16 cellular contexts compared by ENCODE assay signal in genomic region chr2:225337183-225337582, GRCh38.
DNase-seq lines count a peak whose midpoint lies in the region; ATAC-seq, FAIRE-seq and TF ChIP-seq lines count a peak whose summit lies in the region.
"Had no signal": no experiment of that assay in that cellular context is flagged by ENCODE, and none has a peak within 500 bp of the region (broad histone marks: within the 10 kb centered on the region; RNA-seq: fewer than 3 reads in every experiment).

No MANE protein-coding gene starts in this region.

- no peak overlapping the region for H2AK5ac ChIP-seq in trophoblast cell (ENCODE audit: low read length)

- intact Hi-C loops in PC-3 (cut with micrococcal nuclease): no loop called here

- no peak overlapping the region for H3K18ac ChIP-seq in trophoblast cell (ENCODE audit: low read length)

- peaks cover 1 to 21% (median 5%) of the 10 kb centered on the region in 5 donors for H3K27me3 Mint-ChIP-seq in naive thymus-derived CD8-positive, alpha-beta T cell

- DNase-seq in EL: peak; percentile 94
- peak; percentile 44 for DNase-seq in PC-3
- peak; percentile 68 for DNase-seq in fibroblast of peridontal ligament (ENCODE audit: extremely low read depth)
- no peak for DNase-seq in trophoblast cell
- no peak for DNase-seq in frontal cortex (ENCODE audit: low spot score in 2 of 2)
- DNase-seq in naive thymus-derived CD8-positive, alpha-beta T cell: no peak
- no peak for DNase-seq in NCI-H774 (lab: John Stamatoyannopoulos, UW)
- no peak for DNase-seq in NCI-H128 (lab: John Stamatoyannopoulos, UW; ENCODE audit: unreplicated experiment)
- DNase-seq: activated CD4-positive, alpha-beta T cell treated with anti-CD3 and anti-CD28 coated beads for 1 hour; activated T-cell treated with anti-CD3 and anti-CD28 coated beads, Interleukin-2, amount 50 U/mL, for 72 hours; left cardiac atrium; ovary; stimulated activated CD4-positive, alpha-beta T cell treated with anti-CD3 and anti-CD28 coated beads, Interleukin-4, amount 100 ng/mL, for 24 hours had no signal

- H3K36me3 ChIP-seq in PC-3 (ENCODE audit: low read depth, low read length) (no peaks in the 10 kb centered on the region), trophoblast cell (ENCODE audit: control insufficient read depth in 1 of 2, insufficient read depth in 2 of 2, low read length in 2 of 2) (no peaks in the 10 kb centered on the region)
- H3K36me3 ChIP-seq: cardiac muscle cell, ovary had no signal

- H3K4ac ChIP-seq in trophoblast cell (ENCODE audit: low read depth, low read length): no peak overlapping the region

- H3K9me3 Mint-ChIP-seq in naive thymus-derived CD8-positive, alpha-beta T cell: no peaks in the 10 kb centered on the region
- H3K9me3 Mint-ChIP-seq: activated T-cell treated with anti-CD3 and anti-CD28 coated beads, Interleukin-2, amount 50 U/mL, for 72 hours; stimulated activated naive CD8-positive, alpha-beta T cell treated with anti-CD3 and anti-CD28 coated beads, Interleukin-15, Interleukin-2, amounts not matched to agents 100 ng/mL and 50 ng/mL, for 24 hours had no signal

- no TSS peak for BruUV-seq in PC-3 (replicated peaks; lab: Mats Ljungman, UMichigan)

- no peak overlapping the region for H3K14ac ChIP-seq in trophoblast cell (ENCODE audit: low read length)

- no peak overlapping the region for H2BK12ac ChIP-seq in trophoblast cell (ENCODE audit: low read length)

- H3K4me3 Mint-ChIP-seq in naive thymus-derived CD8-positive, alpha-beta T cell: no peak overlapping the region
- H3K4me3 Mint-ChIP-seq: activated T-cell treated with anti-CD3 and anti-CD28 coated beads, Interleukin-2, amount 50 U/mL, for 72 hours; stimulated activated naive CD8-positive, alpha-beta T cell treated with anti-CD3 and anti-CD28 coated beads, Interleukin-15, Interleukin-2, amounts not matched to agents 100 ng/mL and 50 ng/mL, for 24 hours had no signal

- H4K8ac ChIP-seq in trophoblast cell (ENCODE audit: low read depth, low read length): no peak overlapping the region

- no peak overlapping the region for H3K4me2 ChIP-seq in PC-3 (ENCODE audit: low read length)
- H3K4me2 ChIP-seq in trophoblast cell (ENCODE audit: low read length): no peak overlapping the region

- no peak overlapping the region for H4K12ac ChIP-seq in trophoblast cell (ENCODE audit: low read depth, low read length)

- H3K36me3 Mint-ChIP-seq in naive thymus-derived CD8-positive, alpha-beta T cell: peaks cover 0 to 4% (median 0%) of the 10 kb centered on the region in 3 donors

- H2AFZ ChIP-seq in PC-3 (ENCODE audit: low read length): no peak overlapping the region
- no peak overlapping the region for H2AFZ ChIP-seq in trophoblast cell (ENCODE audit: insufficient read depth, low read length, poor library complexity)

- H3K4me1 Mint-ChIP-seq in naive thymus-derived CD8-positive, alpha-beta T cell: no peaks in the 10 kb centered on the region

- POLR2A ChIA-PET in PC-3 (lab: Charles Lee; ENCODE audit: unreplicated experiment): no interaction called here
- POLR2A ChIA-PET in naive thymus-derived CD8-positive, alpha-beta T cell (lab: Charles Lee): no interaction called here

- peaks cover 5% of the 10 kb centered on the region for H3K79me1 ChIP-seq in trophoblast cell (ENCODE audit: low read length)

- no peak overlapping the region for H3K4me3 ChIP-seq in PC-3 (ENCODE audit: low read length)
- H3K4me3 ChIP-seq in trophoblast cell (ENCODE audit: low read depth, low read length): no peak overlapping the region
- H3K4me3 ChIP-seq: cardiac muscle cell, ovary had no signal

- no peak overlapping the region for H3K23ac ChIP-seq in trophoblast cell (ENCODE audit: low read length)

- no peak overlapping the region for H3K27ac Mint-ChIP-seq in naive thymus-derived CD8-positive, alpha-beta T cell
- H3K27ac Mint-ChIP-seq: activated T-cell treated with anti-CD3 and anti-CD28 coated beads, Interleukin-2, amount 50 U/mL, for 72 hours; stimulated activated naive CD8-positive, alpha-beta T cell treated with anti-CD3 and anti-CD28 coated beads, Interleukin-15, Interleukin-2, amounts not matched to agents 100 ng/mL and 50 ng/mL, for 24 hours had no signal

- no peaks in the 10 kb centered on the region for H3K9me3 ChIP-seq in PC-3 (ENCODE audit: low read length)
- no peaks in the 10 kb centered on the region for H3K9me3 ChIP-seq in trophoblast cell (ENCODE audit: insufficient read depth, low read depth, low read length)
- H3K9me3 ChIP-seq: ovary had no signal

- no peak for TF ChIP-seq CTCF in PC-3 (conservative IDR thresholded peaks at IDR 0.05; ENCODE audit: low read depth, low read length)

- FAIRE-seq in frontal cortex (lab: Jason Lieb, UNC): no peak

- no peak overlapping the region for H3K9ac ChIP-seq in PC-3 (ENCODE audit: low read length)
- H3K9ac ChIP-seq in trophoblast cell (ENCODE audit: low read length): no peak overlapping the region

- CTCF ChIA-PET in PC-3 (lab: Charles Lee): no interaction called here

- H3K9me2 ChIP-seq in PC-3 (replicated peaks; ENCODE audit: low read length): no peaks in the 10 kb centered on the region

- H4K91ac ChIP-seq in trophoblast cell (ENCODE audit: low read depth, low read length): no peak overlapping the region

- H4K20me1 ChIP-seq in PC-3 (ENCODE audit: low read length): no peaks in the 10 kb centered on the region

- no peak overlapping the region for H2BK5ac ChIP-seq in trophoblast cell (ENCODE audit: low read depth, low read length, poor library complexity)

- peaks cover 13% of the 10 kb centered on the region; the same call in 1 of the 2 replicates for H3K4me1 ChIP-seq in PC-3 (ENCODE audit: insufficient read depth, low read length)
- peaks cover 3 to 4% of the 10 kb centered on the region in 2 experiments for H3K4me1 ChIP-seq in trophoblast cell (ENCODE audit: control insufficient read depth in 1 of 2, insufficient read depth in 2 of 2, low read length in 2 of 2)

- no peak; the same call in 1 of the 2 replicates for ATAC-seq in PC-3
- no peak for ATAC-seq in naive thymus-derived CD8-positive, alpha-beta T cell
- ATAC-seq: activated T-cell treated with anti-CD3 and anti-CD28 coated beads, Interleukin-2, amount 50 U/mL, for 72 hours; HCT116; left cardiac atrium had no signal

- WGBS in trophoblast cell (ENCODE audit: extremely low coverage, insufficient coverage, insufficient read length): no CpG with 5 or more reads among the region's 1 CpG

- H3F3A ChIP-seq in PC-3 (ENCODE audit: low read length, unreplicated experiment): no peaks in the 10 kb centered on the region

- H3K27ac ChIP-seq in PC-3 (ENCODE audit: low read length): no peak overlapping the region
- H3K27ac ChIP-seq in trophoblast cell (ENCODE audit: low read depth, low read length): peak overlapping the region; percentile 50
- H3K27ac ChIP-seq: cardiac muscle cell, ovary had no signal

- H2BK120ac ChIP-seq in trophoblast cell (ENCODE audit: insufficient read depth, low read length, poor library complexity): no peak overlapping the region

- H3K79me2 ChIP-seq in PC-3 (ENCODE audit: low read length): no peaks in the 10 kb centered on the region
- no peaks in the 10 kb centered on the region for H3K79me2 ChIP-seq in trophoblast cell (ENCODE audit: control insufficient read depth, insufficient read depth, low read length, poor library complexity)

- H3K27me3 ChIP-seq in PC-3 (ENCODE audit: low read length): no peaks in the 10 kb centered on the region
- H3K27me3 ChIP-seq in trophoblast cell (ENCODE audit: insufficient read depth, low read length): no peaks in the 10 kb centered on the region
- H3K27me3 ChIP-seq: cardiac muscle cell, ovary had no signal

Comparison
In these comparisons a context has a peak if more than half of its experiments do, and no peak if none do; other contexts are left out.
1. DNase-seq: peak in EL (single experiment), PC-3 (single experiment) and fibroblast of peridontal ligament (single experiment); none in trophoblast cell (0 of 2), frontal cortex (0 of 2), naive thymus-derived CD8-positive, alpha-beta T cell (0 of 10), NCI-H774 (single experiment) and NCI-H128 (single experiment).